Comparison of ENCODE assay signal across 23 cellular contexts in the genomic region with DNA sequence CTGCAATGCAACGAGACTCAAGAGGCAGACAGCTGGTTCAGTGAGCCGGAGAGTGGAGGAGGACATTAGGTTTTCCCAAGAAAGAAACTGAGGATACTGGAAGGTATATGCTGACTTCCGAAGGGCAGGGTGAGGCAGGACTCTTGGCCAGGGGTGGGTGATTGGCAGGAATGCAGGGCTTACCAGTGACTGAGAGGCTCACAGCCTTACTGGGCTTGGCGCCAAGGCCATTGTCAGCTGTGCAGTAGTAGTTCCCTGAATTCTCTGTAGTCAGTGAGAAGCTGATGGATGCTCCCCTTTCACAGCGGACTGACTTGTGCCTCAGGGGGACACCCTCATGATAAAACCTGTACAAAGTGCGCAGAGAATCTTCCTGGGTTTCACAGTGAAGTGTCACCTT. TPM values are rescaled to one million over a fixed set of nuclear protein-coding genes. Genes with fewer than 3 reads are reported as not detected.
A peak's percentile ranks its signal among the peaks of the same experiment; 100 is the strongest.
DNase-seq lines count a peak whose midpoint lies in the region; ATAC-seq and TF ChIP-seq lines count a peak whose summit lies in the region.
"Had no signal": no experiment of that assay in that cellular context is flagged by ENCODE, and none has a peak within 500 bp of the region (broad histone marks: within the 10 kb centered on the region; RNA-seq: fewer than 3 reads in every experiment).

No MANE protein-coding gene starts in this region.

- no peak for ATAC-seq in HG02870 (IDR thresholded peaks at IDR 0.05; ENCODE audit: unreplicated experiment)
- ATAC-seq: activated CD8-positive, alpha-beta T cell treated with anti-CD3 and anti-CD28 coated beads for 36 hours; activated naive CD4-positive, alpha-beta T cell treated with anti-CD3 and anti-CD28 coated beads, Interleukin-2, amount 50 U/mL, for 72 hours; activated T-cell treated with anti-CD3 and anti-CD28 coated beads, Interleukin-2, amount 50 U/mL, for 72 hours; naive thymus-derived CD4-positive, alpha-beta T cell; T-helper 17 cell had no signal

- H3K4me3 ChIP-seq in OCI-LY7 (ENCODE audit: low read depth, low read length, poor library complexity, severe bottlenecking): no peak overlapping the region
- H3K4me3 ChIP-seq: BLaER1 treated with 17β-estradiol and CSF1 and Interleukin-3, amounts not matched to agents 10 nM and 100 nM; HAP-1; lung; smooth muscle cell had no signal

- CTCF ChIA-PET in OCI-LY7 (lab: Charles Lee; ENCODE audit: unreplicated experiment): no interaction called here

- H3K27me3 Mint-ChIP-seq in glutamatergic neuron (ENCODE audit: unreplicated experiment): no peaks in the 10 kb centered on the region

- no peak overlapping the region for H3K27ac Mint-ChIP-seq in glutamatergic neuron (ENCODE audit: unreplicated experiment)
- H3K27ac Mint-ChIP-seq: activated CD8-positive, alpha-beta T cell treated with anti-CD3 and anti-CD28 coated beads for 36 hours; activated naive CD4-positive, alpha-beta T cell treated with anti-CD3 and anti-CD28 coated beads, Interleukin-2, amount 50 U/mL, for 72 hours; activated T-cell treated with anti-CD3 and anti-CD28 coated beads, Interleukin-2, amount 50 U/mL, for 72 hours; naive thymus-derived CD4-positive, alpha-beta T cell; T-helper 17 cell had no signal

- no peaks in the 10 kb centered on the region for H3K9me3 Mint-ChIP-seq in glutamatergic neuron (ENCODE audit: unreplicated experiment)
- H3K9me3 Mint-ChIP-seq: activated CD8-positive, alpha-beta T cell treated with anti-CD3 and anti-CD28 coated beads for 36 hours; activated naive CD4-positive, alpha-beta T cell treated with anti-CD3 and anti-CD28 coated beads, Interleukin-2, amount 50 U/mL, for 72 hours; activated T-cell treated with anti-CD3 and anti-CD28 coated beads, Interleukin-2, amount 50 U/mL, for 72 hours had no signal

- intact Hi-C loops in OCI-LY7 (cut with micrococcal nuclease; ENCODE audit: unreplicated experiment): no loop called here

- no peaks in the 10 kb centered on the region for H3K4me1 Mint-ChIP-seq in glutamatergic neuron (ENCODE audit: low read depth, unreplicated experiment)
- H3K4me1 Mint-ChIP-seq: naive thymus-derived CD4-positive, alpha-beta T cell; T-helper 17 cell had no signal

- DNase-seq in Caki2 (ENCODE audit: low read depth) (peak; percentile 13), NCI-H1105 (lab: John Stamatoyannopoulos, UW) (peak; percentile 62), glomerular visceral epithelial cell (ENCODE audit: extremely low spot score) (peak; percentile 40), pons (ENCODE audit: low spot score) (peak; percentile 58), glutamatergic neuron (no peak), OCI-LY7 (ENCODE audit: low spot score) (no peak)
- DNase-seq: activated CD4-positive, CD25-positive, alpha-beta regulatory T cell; activated CD8-positive, alpha-beta T cell treated with anti-CD3 and anti-CD28 coated beads for 36 hours; activated T-cell treated with anti-CD3 and anti-CD28 coated beads, Interleukin-2, amount 50 U/mL, for 72 hours; foreskin melanocyte; naive thymus-derived CD4-positive, alpha-beta T cell; NCI-H1436 treated with DMSO at 0.1 percent for 48 hours; NCI-H2227 treated with DMSO at 0.1 percent for 48 hours; SIG-M5; stimulated activated CD4-positive, alpha-beta T cell treated with anti-CD3 and anti-CD28 coated beads, Interleukin-4, amount 100 ng/mL, for 24 hours; T-helper 17 cell had no signal

- no peaks in the 10 kb centered on the region for H3K36me3 Mint-ChIP-seq in glutamatergic neuron (ENCODE audit: unreplicated experiment)
- H3K36me3 Mint-ChIP-seq: activated naive CD4-positive, alpha-beta T cell treated with anti-CD3 and anti-CD28 coated beads, Interleukin-2, amount 50 U/mL, for 72 hours; naive thymus-derived CD4-positive, alpha-beta T cell had no signal

- H3K4me2 ChIP-seq in OCI-LY7 (ENCODE audit: low read length): no peak overlapping the region
- H3K4me2 ChIP-seq: BLaER1 treated with 17β-estradiol and CSF1 and Interleukin-3, amounts not matched to agents 10 nM and 100 nM; smooth muscle cell had no signal

- in situ Hi-C loops in Caki2 (cut with HindIII; ENCODE audit: low pct_unique_long_range_greater_than_20kb, low sequenced_read_pairs): no loop called here

- no peaks in the 10 kb centered on the region for H3K9me3 ChIP-seq in OCI-LY7 (ENCODE audit: low read length)
- H3K9me3 ChIP-seq: HAP-1 had no signal

- peaks cover 19% of the 10 kb centered on the region for H3K4me1 ChIP-seq in OCI-LY7 (ENCODE audit: insufficient read depth, low read length, poor library complexity, severe bottlenecking)
- H3K4me1 ChIP-seq: BLaER1 treated with 17β-estradiol and CSF1 and Interleukin-3, amounts not matched to agents 10 nM and 100 nM; HAP-1; parathyroid adenoma had no signal

- no peak overlapping the region for H3K27ac ChIP-seq in OCI-LY7 (ENCODE audit: low read depth, low read length, poor library complexity, severe bottlenecking)
- H3K27ac ChIP-seq: BLaER1 treated with 17β-estradiol and CSF1 and Interleukin-3, amounts not matched to agents 10 nM and 100 nM; parathyroid adenoma had no signal

- H3K36me3 ChIP-seq in OCI-LY7 (ENCODE audit: insufficient read depth, low read length): peaks cover 59% of the 10 kb centered on the region
- H3K36me3 ChIP-seq: BLaER1 treated with 17β-estradiol and CSF1 and Interleukin-3, amounts not matched to agents 10 nM and 100 nM; HAP-1 had no signal

- H3K4me3 Mint-ChIP-seq in glutamatergic neuron (ENCODE audit: unreplicated experiment): no peak overlapping the region
- H3K4me3 Mint-ChIP-seq: activated CD8-positive, alpha-beta T cell treated with anti-CD3 and anti-CD28 coated beads for 36 hours; activated T-cell treated with anti-CD3 and anti-CD28 coated beads, Interleukin-2, amount 50 U/mL, for 72 hours; naive thymus-derived CD4-positive, alpha-beta T cell; T-helper 17 cell had no signal

- no peak overlapping the region for H2AFZ ChIP-seq in OCI-LY7 (ENCODE audit: low read length)
- H2AFZ ChIP-seq: parathyroid adenoma had no signal

- H3K79me2 ChIP-seq in OCI-LY7 (ENCODE audit: insufficient read depth, low read depth, low read length): no peaks in the 10 kb centered on the region
- H3K79me2 ChIP-seq: parathyroid adenoma had no signal

- no TSS peak for BruUV-seq in OCI-LY7 (replicated peaks; lab: Mats Ljungman, UMichigan)

- H3K9me2 ChIP-seq in OCI-LY7 (ENCODE audit: insufficient read depth, low read length): no peaks in the 10 kb centered on the region

- TF ChIP-seq CTCF in glutamatergic neuron (IDR thresholded peaks at IDR 0.05; ENCODE audit: partially characterized antibody, unreplicated experiment) (no peak), OCI-LY7 (conservative IDR thresholded peaks at IDR 0.05; ENCODE audit: low read length) (no peak)

- H4K20me1 ChIP-seq in OCI-LY7 (ENCODE audit: insufficient read depth, low read length): no peaks in the 10 kb centered on the region; the same call in 1 of the 2 replicates
- H4K20me1 ChIP-seq: BLaER1 treated with 17β-estradiol and CSF1 and Interleukin-3, amounts not matched to agents 10 nM and 100 nM had no signal

- POLR2A ChIA-PET in OCI-LY7 (lab: Charles Lee): no interaction called here

RNA-seq across cellular contexts. Expression of gene FCRL5, which starts 9.6 kb away (rescaled TPM):
- not detected in 2 replicates for total RNA-seq in Caki2 (2014; rRNA removed; shearing (Covaris generic); ENCODE audit: low replicate concordance)
- total RNA-seq in glutamatergic neuron (ENCODE audit: unreplicated experiment) (not detected), OCI-LY7 (2022) (44.8 and 57.4 TPM in 2 replicates)
- 64.6 and 73.5 TPM in 2 replicates for total RNA-seq in OCI-LY7 (2014; rRNA removed; shearing (Covaris generic))
- total RNA-seq: activated naive CD4-positive, alpha-beta T cell treated with anti-CD3 and anti-CD28 coated beads, Interleukin-2, amount 50 U/mL, for 72 hours; smooth muscle cell had no signal

RNA-seq across cellular contexts. Expression of gene FCRL4, which starts 55.2 kb away (rescaled TPM):
- total RNA-seq in Caki2 (2014; rRNA removed; shearing (Covaris generic); ENCODE audit: low replicate concordance): not detected in 2 replicates
- not detected for total RNA-seq in glutamatergic neuron (ENCODE audit: unreplicated experiment)
- total RNA-seq in OCI-LY7 (2014; rRNA removed; shearing (Covaris generic)): not detected in 2 replicates
- total RNA-seq in OCI-LY7 (2022): not detected in 2 replicates
- total RNA-seq: activated CD8-positive, alpha-beta T cell treated with anti-CD3 and anti-CD28 coated beads for 36 hours; activated naive CD4-positive, alpha-beta T cell treated with anti-CD3 and anti-CD28 coated beads, Interleukin-2, amount 50 U/mL, for 72 hours; activated T-cell treated with anti-CD3 and anti-CD28 coated beads, Interleukin-2, amount 50 U/mL, for 72 hours; naive thymus-derived CD4-positive, alpha-beta T cell; smooth muscle cell; T-helper 17 cell had no signal

Comparison
In these comparisons a context has a peak if more than half of its experiments do, and no peak if none do; other contexts are left out.
1. DNase-seq: peak in Caki2 (single experiment), NCI-H1105 (single experiment), glomerular visceral epithelial cell (single experiment) and pons (single experiment); none in glutamatergic neuron (single experiment) and OCI-LY7 (single experiment).
2. RNA of gene FCRL5, which starts 9.6 kb away (total RNA-seq): 44.8 to 73.5 TPM in OCI-LY7; not detected in Caki2 and not detected in glutamatergic neuron (single experiment); every median in the first group is over 10 times any median in the second.